ENCODE assay signal across 8 cellular contexts in the genomic region with DNA sequence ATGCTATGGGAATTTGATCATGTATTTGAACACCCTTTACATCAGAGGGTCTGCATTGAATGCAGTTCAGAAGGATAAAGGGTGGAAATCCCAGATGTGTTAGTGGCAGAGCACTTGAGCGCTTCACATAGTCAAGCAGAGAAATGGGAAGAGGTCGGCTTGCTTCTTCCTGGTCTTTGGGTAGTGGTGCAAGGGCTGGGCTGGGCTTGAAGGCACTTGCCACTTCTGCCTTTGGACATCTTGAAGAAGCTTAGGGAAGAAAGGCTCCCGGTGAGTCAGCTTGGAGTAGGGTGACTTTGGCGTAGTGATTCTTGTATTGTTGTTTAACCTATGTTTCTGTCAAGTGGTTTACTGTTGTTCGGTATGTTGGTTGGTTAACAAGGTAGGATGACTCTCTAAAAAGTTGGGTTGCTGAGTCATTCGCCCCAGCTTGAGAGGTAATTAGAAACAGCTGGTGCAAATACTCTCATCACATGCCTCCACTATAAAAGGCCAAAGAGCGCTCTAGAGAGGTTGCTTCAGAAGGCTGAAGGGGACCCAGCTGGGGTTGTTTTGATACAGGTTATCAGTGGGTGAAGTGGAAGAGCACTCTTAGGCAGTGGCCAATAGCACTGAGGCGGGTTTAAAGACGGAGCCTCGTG.
DNase-seq lines count a peak whose midpoint lies in the region; ATAC-seq and TF ChIP-seq lines count a peak whose summit lies in the region.

No MANE protein-coding gene starts in this region.

- H3K27ac ChIP-seq in WERI-Rb-1, result peak overlapping the region; percentile 93

- peaks cover 6% of the 10 kb centered on the region for H3K9me3 ChIP-seq in WERI-Rb-1 (ENCODE audit: severe bottlenecking)

- peak; percentile 78 for DNase-seq in AG08396 (ENCODE audit: low spot score)
- peak; percentile 37 for DNase-seq in NCI-H2171 (lab: John Stamatoyannopoulos, UW)
- peak; percentile 40 for DNase-seq in WERI-Rb-1
- DNase-seq in choroid plexus epithelial cell (ENCODE audit: low read depth), result peak; percentile 95
- DNase-seq in left kidney (ENCODE audit: low read depth, low spot score), result peak; percentile 64
- peak; percentile 20 to 22 for DNase-seq in stimulated activated CD4-positive, alpha-beta T cell treated with anti-CD3 and anti-CD28 coated beads, Interleukin-2, amount 100 ng/mL, for 48 hours

- peak overlapping the region; percentile 97 for H3K4me3 ChIP-seq in WERI-Rb-1 (ENCODE audit: low read depth, low read length)
- peak overlapping the region; percentile 73 for H3K4me3 ChIP-seq in choroid plexus epithelial cell (ENCODE audit: low read depth, low read length)

- H3K27me3 ChIP-seq in WERI-Rb-1 (ENCODE audit: insufficient read depth, low read depth, severe bottlenecking), result no peaks in the 10 kb centered on the region

- ATAC-seq in GM18870 (IDR thresholded peaks at IDR 0.05; ENCODE audit: unreplicated experiment) (peak; percentile 50), HG03095 (IDR thresholded peaks at IDR 0.05; ENCODE audit: unreplicated experiment) (peak; percentile 44)

- H3K36me3 ChIP-seq in WERI-Rb-1, result peaks cover 5% of the 10 kb centered on the region; the same call in 1 of the 2 replicates

- TF ChIP-seq CTCF in WERI-Rb-1 (IDR thresholded peaks at IDR 0.05; ENCODE audit: low read depth, low read length) (no peak), choroid plexus epithelial cell (conservative IDR thresholded peaks at IDR 0.05; ENCODE audit: low read depth, low read length) (no peak)

Comparison
In these comparisons a context has a peak if more than half of its experiments do, and no peak if none do; other contexts are left out.
1. Peak in every context shown above with its lines: DNase-seq, ATAC-seq, H3K4me3 ChIP-seq and H3K27ac ChIP-seq.
2. DNase-seq: peak in every context shown above with its lines; median percentile 95 in choroid plexus epithelial cell; 78 in AG08396; 64 in left kidney; 40 in WERI-Rb-1; 37 in NCI-H2171; 21 in stimulated activated CD4-positive, alpha-beta T cell treated with anti-CD3 and anti-CD28 coated beads, Interleukin-2, amount 100 ng/mL, for 48 hours.